ENCODE assay signal across 21 cellular contexts in the genomic region with DNA sequence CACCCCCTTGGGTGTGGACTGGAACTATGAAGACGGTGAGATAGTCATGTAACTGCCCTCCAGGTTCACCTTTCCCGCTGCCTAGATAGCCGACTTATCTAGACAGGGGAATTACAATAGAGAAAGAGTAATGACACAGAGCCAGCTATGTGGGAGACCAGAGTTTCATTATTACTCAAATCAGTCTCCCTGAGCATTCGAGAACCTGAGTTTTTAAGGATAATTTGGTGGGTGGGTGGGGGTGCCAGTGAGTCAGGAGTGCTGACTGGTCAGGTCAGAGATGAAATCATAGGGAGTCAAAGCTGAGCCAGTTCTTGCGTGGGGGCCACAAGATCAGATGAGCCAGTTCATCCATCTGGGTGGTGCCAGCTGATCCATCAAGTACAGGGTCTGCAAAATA. TPM values are rescaled to one million over a fixed set of nuclear protein-coding genes. Genes with fewer than 3 reads are reported as not detected.
DNase-seq lines count a peak whose midpoint lies in the region; ATAC-seq and TF ChIP-seq lines count a peak whose summit lies in the region.
"Had no signal": no experiment of that assay in that cellular context is flagged by ENCODE, and none has a peak within 500 bp of the region (broad histone marks: within the 10 kb centered on the region; RNA-seq: fewer than 3 reads in every experiment).

No MANE protein-coding gene starts in this region.

- H3K27ac ChIP-seq in left lung, result no peak overlapping the region
- H3K27ac ChIP-seq: BLaER1, breast epithelium, ovary, right atrium auricular region, testis had no signal

- peaks cover 9% of the 10 kb centered on the region for H3K4me1 Mint-ChIP-seq in activated CD8-positive, alpha-beta T cell treated with anti-CD3 and anti-CD28 coated beads for 36 hours (ENCODE audit: low read depth)
- H3K4me1 Mint-ChIP-seq in activated CD8-positive, alpha-beta T cell treated with anti-CD3 and anti-CD28 coated beads, Interleukin-2, amount 10 ng/mL, durations not matched to agents 7 days and 5 days (ENCODE audit: low read depth), result no peaks in the 10 kb centered on the region
- no peaks in the 10 kb centered on the region for H3K4me1 Mint-ChIP-seq in T-helper 2 cell treated with Interferon-gamma antibody and Interleukin-4, amounts not matched to agents 5 μg/mL and 100 μg/mL, for 36 hours (ENCODE audit: low read depth)
- H3K4me1 Mint-ChIP-seq: natural killer cell, T-helper 17 cell had no signal

- POLR2A ChIA-PET in activated CD8-positive, alpha-beta T cell treated with anti-CD3 and anti-CD28 coated beads for 36 hours (lab: Charles Lee), result no interaction called here
- POLR2A ChIA-PET in activated CD8-positive, alpha-beta T cell treated with anti-CD3 and anti-CD28 coated beads, Interleukin-2, amount 10 ng/mL, durations not matched to agents 7 days and 5 days (lab: Charles Lee), result no interaction called here

- intact Hi-C loops in activated CD8-positive, alpha-beta T cell treated with anti-CD3 and anti-CD28 coated beads for 36 hours (cut with micrococcal nuclease), result no loop called here
- intact Hi-C loops in left lung (cut with DNase I), result no loop called here

- no peaks in the 10 kb centered on the region for H3K9me3 Mint-ChIP-seq in activated CD8-positive, alpha-beta T cell treated with anti-CD3 and anti-CD28 coated beads for 36 hours
- no peaks in the 10 kb centered on the region for H3K9me3 Mint-ChIP-seq in activated CD8-positive, alpha-beta T cell treated with anti-CD3 and anti-CD28 coated beads, Interleukin-2, amount 10 ng/mL, durations not matched to agents 7 days and 5 days (ENCODE audit: insufficient read depth)
- no peaks in the 10 kb centered on the region for H3K9me3 Mint-ChIP-seq in T-helper 2 cell treated with Interferon-gamma antibody and Interleukin-4, amounts not matched to agents 5 μg/mL and 100 μg/mL, for 36 hours
- H3K9me3 Mint-ChIP-seq: dendritic cell treated with granulocyte-macrophage colony-stimulating factor and Interleukin-4, amounts not matched to agents 40 ng/mL and 50 ng/mL, for 4 days had no signal

- H3K36me3 Mint-ChIP-seq in activated CD8-positive, alpha-beta T cell treated with anti-CD3 and anti-CD28 coated beads for 36 hours (ENCODE audit: low read depth), result peaks cover 2% of the 10 kb centered on the region
- H3K36me3 Mint-ChIP-seq in activated CD8-positive, alpha-beta T cell treated with anti-CD3 and anti-CD28 coated beads, Interleukin-2, amount 10 ng/mL, durations not matched to agents 7 days and 5 days (ENCODE audit: low read depth), result no peaks in the 10 kb centered on the region
- H3K36me3 Mint-ChIP-seq in T-helper 2 cell treated with Interferon-gamma antibody and Interleukin-4, amounts not matched to agents 5 μg/mL and 100 μg/mL, for 36 hours (ENCODE audit: low read depth), result no peaks in the 10 kb centered on the region

- H3K4me3 ChIP-seq in left lung, result no peak overlapping the region
- H3K4me3 ChIP-seq: BLaER1, breast epithelium, ovary, right atrium auricular region, testis had no signal

- H3K36me3 ChIP-seq in left lung, result no peaks in the 10 kb centered on the region
- H3K36me3 ChIP-seq: BLaER1, breast epithelium, ovary, right atrium auricular region had no signal

- H3K9me3 ChIP-seq in left lung, result peaks cover 0 to 3% of the 10 kb centered on the region in 2 donors
- H3K9me3 ChIP-seq: BLaER1, breast epithelium, ovary, right atrium auricular region, testis had no signal

- peaks cover 7% of the 10 kb centered on the region for H3K27me3 Mint-ChIP-seq in activated CD8-positive, alpha-beta T cell treated with anti-CD3 and anti-CD28 coated beads for 36 hours
- H3K27me3 Mint-ChIP-seq in activated CD8-positive, alpha-beta T cell treated with anti-CD3 and anti-CD28 coated beads, Interleukin-2, amount 10 ng/mL, durations not matched to agents 7 days and 5 days (ENCODE audit: low read depth), result no peaks in the 10 kb centered on the region
- no peaks in the 10 kb centered on the region for H3K27me3 Mint-ChIP-seq in T-helper 2 cell treated with Interferon-gamma antibody and Interleukin-4, amounts not matched to agents 5 μg/mL and 100 μg/mL, for 36 hours (ENCODE audit: low read depth)
- H3K27me3 Mint-ChIP-seq: dendritic cell treated with granulocyte-macrophage colony-stimulating factor and Interleukin-4, amounts not matched to agents 40 ng/mL and 50 ng/mL, for 4 days; IgD-negative memory B cell had no signal

- no peak overlapping the region for H3K4me3 Mint-ChIP-seq in activated CD8-positive, alpha-beta T cell treated with anti-CD3 and anti-CD28 coated beads for 36 hours
- no peak overlapping the region for H3K4me3 Mint-ChIP-seq in activated CD8-positive, alpha-beta T cell treated with anti-CD3 and anti-CD28 coated beads, Interleukin-2, amount 10 ng/mL, durations not matched to agents 7 days and 5 days
- H3K4me3 Mint-ChIP-seq in T-helper 2 cell treated with Interferon-gamma antibody and Interleukin-4, amounts not matched to agents 5 μg/mL and 100 μg/mL, for 36 hours, result no peak overlapping the region
- H3K4me3 Mint-ChIP-seq: dendritic cell treated with granulocyte-macrophage colony-stimulating factor and Interleukin-4, amounts not matched to agents 40 ng/mL and 50 ng/mL, for 4 days; IgD-negative memory B cell; natural killer cell; T-helper 17 cell had no signal

- ATAC-seq in activated CD8-positive, alpha-beta T cell treated with anti-CD3 and anti-CD28 coated beads for 36 hours, result peak; percentile 72
- ATAC-seq in activated CD8-positive, alpha-beta T cell treated with anti-CD3 and anti-CD28 coated beads, Interleukin-2, amount 10 ng/mL, durations not matched to agents 7 days and 5 days, result no peak
- ATAC-seq in GM19351 (IDR thresholded peaks at IDR 0.05; ENCODE audit: unreplicated experiment) (peak; percentile 47), HG02798 (IDR thresholded peaks at IDR 0.05; ENCODE audit: poor library complexity, unreplicated experiment) (no peak), left lung (no peak)
- ATAC-seq: left lobe of liver, natural killer cell, T-helper 17 cell had no signal

- H3K4me1 ChIP-seq in left lung, result no peaks in the 10 kb centered on the region
- H3K4me1 ChIP-seq: BLaER1, breast epithelium, right atrium auricular region, testis had no signal

- DNase-seq in activated CD8-positive, alpha-beta T cell treated with anti-CD3 and anti-CD28 coated beads for 36 hours, result peak; percentile 48
- DNase-seq in activated CD8-positive, alpha-beta T cell treated with anti-CD3 and anti-CD28 coated beads, Interleukin-2, amount 10 ng/mL, durations not matched to agents 7 days and 5 days, result no peak
- DNase-seq in T-helper 2 cell treated with Interferon-gamma antibody and Interleukin-4, amounts not matched to agents 5 μg/mL and 100 μg/mL, for 36 hours (ENCODE audit: low spot score), result peak; percentile 49
- peak; percentile 9 to 17 for DNase-seq in stimulated activated CD4-positive, alpha-beta T cell treated with anti-CD3 and anti-CD28 coated beads, Interleukin-2, amount 100 ng/mL, for 48 hours
- no peak for DNase-seq in DMS 273 treated with DMSO at 0.1 percent for 48 hours (lab: John Stamatoyannopoulos, UW)
- no peak for DNase-seq in left lung
- DNase-seq: head of caudate nucleus, natural killer cell, NCI-H1436, NCI-H526, ovary, T-helper 17 cell, testis had no signal

- H3K27ac Mint-ChIP-seq in activated CD8-positive, alpha-beta T cell treated with anti-CD3 and anti-CD28 coated beads for 36 hours, result no peak overlapping the region
- no peak overlapping the region for H3K27ac Mint-ChIP-seq in activated CD8-positive, alpha-beta T cell treated with anti-CD3 and anti-CD28 coated beads, Interleukin-2, amount 10 ng/mL, durations not matched to agents 7 days and 5 days
- no peak overlapping the region for H3K27ac Mint-ChIP-seq in T-helper 2 cell treated with Interferon-gamma antibody and Interleukin-4, amounts not matched to agents 5 μg/mL and 100 μg/mL, for 36 hours
- H3K27ac Mint-ChIP-seq: dendritic cell treated with granulocyte-macrophage colony-stimulating factor and Interleukin-4, amounts not matched to agents 40 ng/mL and 50 ng/mL, for 4 days; natural killer cell; T-helper 17 cell had no signal

- CTCF ChIA-PET in activated CD8-positive, alpha-beta T cell treated with anti-CD3 and anti-CD28 coated beads for 36 hours (lab: Charles Lee), result no interaction called here
- CTCF ChIA-PET in activated CD8-positive, alpha-beta T cell treated with anti-CD3 and anti-CD28 coated beads, Interleukin-2, amount 10 ng/mL, durations not matched to agents 7 days and 5 days (lab: Charles Lee), result no interaction called here

- H3K27me3 ChIP-seq in left lung, result no peaks in the 10 kb centered on the region
- H3K27me3 ChIP-seq: BLaER1, breast epithelium, right atrium auricular region, testis had no signal

- TF ChIP-seq CTCF in activated CD8-positive, alpha-beta T cell treated with anti-CD3 and anti-CD28 coated beads for 36 hours (IDR thresholded peaks at IDR 0.05), result no peak
- TF ChIP-seq CTCF in left lung (IDR thresholded peaks at IDR 0.05), result no peak

RNA-seq across cellular contexts. Expression of gene DNAJC19, which starts 19.7 kb away (rescaled TPM):
- total RNA-seq in activated CD8-positive, alpha-beta T cell treated with anti-CD3 and anti-CD28 coated beads for 36 hours, result 10 to 100 TPM; 67.6 to 69.3 TPM
- total RNA-seq in activated CD8-positive, alpha-beta T cell treated with anti-CD3 and anti-CD28 coated beads, Interleukin-2, amount 10 ng/mL, durations not matched to agents 7 days and 5 days, result 10 to 100 TPM; 49.1 to 56.6 TPM
- 10 to 100 TPM; 31.2 to 38.3 TPM for total RNA-seq in left lung

Comparison
In these comparisons a context has a peak if more than half of its experiments do, and no peak if none do; other contexts are left out.
1. ATAC-seq: peak in activated CD8-positive, alpha-beta T cell treated with anti-CD3 and anti-CD28 coated beads for 36 hours (single experiment) and GM19351 (single experiment); none in activated CD8-positive, alpha-beta T cell treated with anti-CD3 and anti-CD28 coated beads, Interleukin-2, amount 10 ng/mL, durations not matched to agents 7 days and 5 days (single experiment), HG02798 (single experiment) and left lung (single experiment).
2. DNase-seq: peak in activated CD8-positive, alpha-beta T cell treated with anti-CD3 and anti-CD28 coated beads for 36 hours (single experiment), T-helper 2 cell treated with Interferon-gamma antibody and Interleukin-4, amounts not matched to agents 5 μg/mL and 100 μg/mL, for 36 hours (single experiment) and stimulated activated CD4-positive, alpha-beta T cell treated with anti-CD3 and anti-CD28 coated beads, Interleukin-2, amount 100 ng/mL, for 48 hours (2 of 2); none in activated CD8-positive, alpha-beta T cell treated with anti-CD3 and anti-CD28 coated beads, Interleukin-2, amount 10 ng/mL, durations not matched to agents 7 days and 5 days (single experiment), DMS 273 treated with DMSO at 0.1 percent for 48 hours (single experiment) and left lung (0 of 2).